9 cellular contexts compared by ENCODE assay signal in the genomic region with DNA sequence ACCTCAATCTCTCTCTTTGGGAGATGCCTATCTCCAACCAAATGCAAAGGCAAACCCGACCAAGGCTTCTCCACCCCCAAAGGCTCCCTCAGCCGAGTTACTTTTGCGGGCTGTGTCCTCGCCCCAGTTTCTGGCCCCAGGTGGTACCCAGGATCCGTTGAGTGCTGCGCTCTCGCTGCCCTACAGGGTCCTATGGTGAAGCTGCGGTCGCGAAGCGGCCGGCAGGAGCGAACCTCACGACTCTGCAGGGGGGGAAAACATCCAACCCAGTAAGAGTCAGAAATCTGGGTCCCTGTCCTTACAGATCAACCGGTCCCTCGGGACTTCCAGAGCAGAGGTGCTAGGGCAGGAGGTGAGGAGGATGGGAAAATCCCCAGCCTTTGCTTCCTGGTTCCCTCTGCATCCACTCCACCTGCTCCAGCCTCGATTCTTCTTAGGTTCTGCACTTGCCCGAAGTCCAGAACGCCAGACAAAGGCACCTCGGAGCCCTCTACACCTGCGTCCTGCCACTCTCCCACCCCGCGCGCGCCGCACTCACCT. TPM values are rescaled to one million over a fixed set of nuclear protein-coding genes. Genes with fewer than 3 reads are reported as not detected.
DNase-seq lines count a peak whose midpoint lies in the region; ATAC-seq, FAIRE-seq and TF ChIP-seq lines count a peak whose summit lies in the region.
"Had no signal": no experiment of that assay in that cellular context is flagged by ENCODE, and none has a peak within 500 bp of the region (broad histone marks: within the 10 kb centered on the region; RNA-seq: fewer than 3 reads in every experiment).

No MANE protein-coding gene starts in this region.

- H3K27ac ChIP-seq in substantia nigra (ENCODE audit: low read depth, low read length, poor library complexity, severe bottlenecking): peak overlapping the region; percentile 27
- H3K27ac ChIP-seq in A673 (ENCODE audit: low read depth, low read length, poor library complexity, severe bottlenecking): no peak overlapping the region

- no peak for FAIRE-seq in HTR-8/SVneo (lab: Jason Lieb, UNC)

- no peaks in the 10 kb centered on the region for H3K36me3 ChIP-seq in A673 (ENCODE audit: insufficient read depth, low read length, poor library complexity, severe bottlenecking)

- H3K27ac Mint-ChIP-seq in activated naive CD8-positive, alpha-beta T cell treated with anti-CD3 and anti-CD28 coated beads, Interleukin-2, amount 10 ng/mL, durations not matched to agents 7 days and 5 days: no peak overlapping the region
- H3K27ac Mint-ChIP-seq in immature natural killer cell: no peak overlapping the region

- intact Hi-C loops in A673 (cut with micrococcal nuclease; ENCODE audit: unreplicated experiment): no loop called here

- POLR2A ChIA-PET in activated naive CD8-positive, alpha-beta T cell treated with anti-CD3 and anti-CD28 coated beads, Interleukin-2, amount 10 ng/mL, durations not matched to agents 7 days and 5 days (lab: Charles Lee): no interaction called here
- POLR2A ChIA-PET in A673 (lab: Charles Lee; ENCODE audit: low non-redundant PET): no interaction called here

- peaks cover 12% of the 10 kb centered on the region for H3K4me1 Mint-ChIP-seq in activated naive CD8-positive, alpha-beta T cell treated with anti-CD3 and anti-CD28 coated beads, Interleukin-2, amount 10 ng/mL, durations not matched to agents 7 days and 5 days
- peaks cover 13 to 19% of the 10 kb centered on the region in 2 donors for H3K4me1 Mint-ChIP-seq in immature natural killer cell

- DNase-seq in activated naive CD8-positive, alpha-beta T cell treated with anti-CD3 and anti-CD28 coated beads, Interleukin-2, amount 10 ng/mL, durations not matched to agents 7 days and 5 days: peak; percentile 27
- DNase-seq in immature natural killer cell (no peak), substantia nigra (lab: John Stamatoyannopoulos, UW) (peak in 2 of 49 donors; percentile 31 to 43), HTR-8/SVneo (ENCODE audit: insufficient read length, low spot score) (no peak), A673 (ENCODE audit: low spot score) (no peak)

- no peaks in the 10 kb centered on the region for H3K4me1 ChIP-seq in A673 (ENCODE audit: insufficient read depth, low read length, poor library complexity, severe bottlenecking)

- no peak for TF ChIP-seq POLR2A in GM18505 (IDR thresholded peaks at IDR 0.05; ENCODE audit: borderline replicate concordance, extremely low read depth, insufficient read depth, insufficient read length)

- peaks cover 5% of the 10 kb centered on the region for H3K9me3 ChIP-seq in A673 (ENCODE audit: low read depth, low read length, poor library complexity, severe bottlenecking)

- H3K36me3 Mint-ChIP-seq in activated naive CD8-positive, alpha-beta T cell treated with anti-CD3 and anti-CD28 coated beads, Interleukin-2, amount 10 ng/mL, durations not matched to agents 7 days and 5 days: no peaks in the 10 kb centered on the region
- H3K36me3 Mint-ChIP-seq in immature natural killer cell: no peaks in the 10 kb centered on the region

- BruUV-seq in A673 (replicated peaks; lab: Mats Ljungman, UMichigan): no TSS peak

- TF ChIP-seq CTCF in A673 (conservative IDR thresholded peaks at IDR 0.05; ENCODE audit: low read depth, low read length): no peak

- no peak overlapping the region for H3K4me3 ChIP-seq in A673 (ENCODE audit: low read depth, low read length, poor library complexity, severe bottlenecking)

- no peaks in the 10 kb centered on the region for H3K27me3 ChIP-seq in A673 (replicated peaks; ENCODE audit: insufficient read depth, low read depth, low read length, poor library complexity)

- H3K27me3 Mint-ChIP-seq in activated naive CD8-positive, alpha-beta T cell treated with anti-CD3 and anti-CD28 coated beads, Interleukin-2, amount 10 ng/mL, durations not matched to agents 7 days and 5 days: peaks cover 51% of the 10 kb centered on the region
- H3K27me3 Mint-ChIP-seq in immature natural killer cell (ENCODE audit: low read depth in 3 of 3): peaks cover 3 to 16% (median 6%) of the 10 kb centered on the region in 3 donors

- peak; percentile 12 for ATAC-seq in GM18505 (IDR thresholded peaks at IDR 0.05; ENCODE audit: unreplicated experiment)
- peak; percentile 3 for ATAC-seq in HG02938 (IDR thresholded peaks at IDR 0.05; ENCODE audit: unreplicated experiment)
- no peak for ATAC-seq in activated naive CD8-positive, alpha-beta T cell treated with anti-CD3 and anti-CD28 coated beads, Interleukin-2, amount 10 ng/mL, durations not matched to agents 7 days and 5 days (ENCODE audit: low read depth)
- no peak for ATAC-seq in GM18520 (IDR thresholded peaks at IDR 0.05; ENCODE audit: unreplicated experiment)

- H3K4me3 Mint-ChIP-seq in activated naive CD8-positive, alpha-beta T cell treated with anti-CD3 and anti-CD28 coated beads, Interleukin-2, amount 10 ng/mL, durations not matched to agents 7 days and 5 days: peak overlapping the region; percentile 74
- peak overlapping the region; percentile 50 to 75 (median 67) for H3K4me3 Mint-ChIP-seq in immature natural killer cell

- CTCF ChIA-PET in A673 (lab: Charles Lee): no interaction called here

- no peaks in the 10 kb centered on the region for H3K9me3 Mint-ChIP-seq in activated naive CD8-positive, alpha-beta T cell treated with anti-CD3 and anti-CD28 coated beads, Interleukin-2, amount 10 ng/mL, durations not matched to agents 7 days and 5 days
- no peaks in the 10 kb centered on the region for H3K9me3 Mint-ChIP-seq in immature natural killer cell

RNA-seq across cellular contexts. Expression of gene HS3ST1, which starts 0.5 kb away (rescaled TPM):
- under 1 TPM; 0.06 to 0.47 TPM for total RNA-seq in activated naive CD8-positive, alpha-beta T cell treated with anti-CD3 and anti-CD28 coated beads, Interleukin-2, amount 10 ng/mL, durations not matched to agents 7 days and 5 days
- polyA plus RNA-seq in immature natural killer cell: under 1 TPM in 1 of 3 donors, not detected in 2; 0.03 TPM
- not detected in 2 replicates for total RNA-seq in A673 (2021)
- total RNA-seq: M059J had no signal

Comparison
In these comparisons a context has a peak if more than half of its experiments do, and no peak if none do; other contexts are left out.
1. ATAC-seq: peak in GM18505 (single experiment) and HG02938 (single experiment); none in activated naive CD8-positive, alpha-beta T cell treated with anti-CD3 and anti-CD28 coated beads, Interleukin-2, amount 10 ng/mL, durations not matched to agents 7 days and 5 days (single experiment) and GM18520 (single experiment).